21 cellular contexts compared by ENCODE assay signal in genomic region chr2:10778724-10779115, GRCh38. TPM values are rescaled to one million over a fixed set of nuclear protein-coding genes. Genes with fewer than 3 reads are reported as not detected.
DNase-seq lines count a peak whose midpoint lies in the region; ATAC-seq and TF ChIP-seq lines count a peak whose summit lies in the region.
"Had no signal": no experiment of that assay in that cellular context is flagged by ENCODE, and none has a peak within 500 bp of the region (broad histone marks: within the 10 kb centered on the region; RNA-seq: fewer than 3 reads in every experiment).

No MANE protein-coding gene starts in this region.

- H3K27me3 Mint-ChIP-seq in activated CD8-positive, alpha-beta memory T cell treated with anti-CD3 and anti-CD28 coated beads, Interleukin-2, amount 10 ng/mL, durations not matched to agents 7 days and 5 days = no peaks in the 10 kb centered on the region
- H3K27me3 Mint-ChIP-seq in nephron progenitor cell (ENCODE audit: low read depth, poor library complexity) = no peaks in the 10 kb centered on the region
- H3K27me3 Mint-ChIP-seq in stimulated activated naive B cell treated with anti-CD40 and anti-IgM and Interleukin-4, amounts not matched to agents 10 μg/mL and 1 μg/mL and 100 μg/mL, for 72 hours = no peaks in the 10 kb centered on the region

- H3K27ac ChIP-seq in VCaP = peak overlapping the region; percentile 68; the same call in 1 of the 2 replicates
- H3K27ac ChIP-seq: PC-9 had no signal

- no peak for ATAC-seq in activated CD8-positive, alpha-beta memory T cell treated with anti-CD3 and anti-CD28 coated beads, Interleukin-2, amount 10 ng/mL, durations not matched to agents 7 days and 5 days
- no peak for ATAC-seq in stimulated activated naive B cell treated with anti-CD40 and anti-IgM and Interleukin-4, amounts not matched to agents 10 μg/mL and 1 μg/mL and 100 μg/mL, for 72 hours (replicated peaks)
- ATAC-seq: CD8-positive, alpha-beta T cell; GM12878 had no signal

- H3K27ac Mint-ChIP-seq in activated CD8-positive, alpha-beta memory T cell treated with anti-CD3 and anti-CD28 coated beads, Interleukin-2, amount 10 ng/mL, durations not matched to agents 7 days and 5 days = peak overlapping the region; percentile 19
- peak overlapping the region; percentile 48 for H3K27ac Mint-ChIP-seq in nephron progenitor cell
- H3K27ac Mint-ChIP-seq in stimulated activated naive B cell treated with anti-CD40 and anti-IgM and Interleukin-4, amounts not matched to agents 10 μg/mL and 1 μg/mL and 100 μg/mL, for 72 hours = peak overlapping the region; percentile 82
- H3K27ac Mint-ChIP-seq: CD8-positive, alpha-beta T cell had no signal

- H3K4me3 Mint-ChIP-seq in activated CD8-positive, alpha-beta memory T cell treated with anti-CD3 and anti-CD28 coated beads, Interleukin-2, amount 10 ng/mL, durations not matched to agents 7 days and 5 days = no peak overlapping the region
- no peak overlapping the region for H3K4me3 Mint-ChIP-seq in nephron progenitor cell
- H3K4me3 Mint-ChIP-seq in stimulated activated naive B cell treated with anti-CD40 and anti-IgM and Interleukin-4, amounts not matched to agents 10 μg/mL and 1 μg/mL and 100 μg/mL, for 72 hours = peak overlapping the region in 1 of 2 donors; percentile 12
- H3K4me3 Mint-ChIP-seq: CD8-positive, alpha-beta T cell had no signal

- no peaks in the 10 kb centered on the region for H3K9me3 Mint-ChIP-seq in activated CD8-positive, alpha-beta memory T cell treated with anti-CD3 and anti-CD28 coated beads, Interleukin-2, amount 10 ng/mL, durations not matched to agents 7 days and 5 days (ENCODE audit: low read depth)
- no peaks in the 10 kb centered on the region for H3K9me3 Mint-ChIP-seq in nephron progenitor cell
- H3K9me3 Mint-ChIP-seq in stimulated activated naive B cell treated with anti-CD40 and anti-IgM and Interleukin-4, amounts not matched to agents 10 μg/mL and 1 μg/mL and 100 μg/mL, for 72 hours = no peaks in the 10 kb centered on the region
- H3K9me3 Mint-ChIP-seq: CD8-positive, alpha-beta T cell had no signal

- TF ChIP-seq CTCF in VCaP (conservative IDR thresholded peaks at IDR 0.05) (no peak), nephron progenitor cell (IDR thresholded peaks at IDR 0.05) (no peak)

- no peak for DNase-seq in activated CD8-positive, alpha-beta memory T cell treated with anti-CD3 and anti-CD28 coated beads, Interleukin-2, amount 10 ng/mL, durations not matched to agents 7 days and 5 days
- DNase-seq in activated CD8-positive, alpha-beta memory T cell treated with anti-CD3 and anti-CD28 coated beads, Interleukin-2, amount 50 U/mL, for 4 hours = no peak
- DNase-seq in nephron progenitor cell = no peak
- DNase-seq in stimulated activated naive B cell treated with anti-CD40 and anti-IgM and Interleukin-4, amounts not matched to agents 10 μg/mL and 1 μg/mL and 100 μg/mL, for 72 hours = no peak
- DNase-seq in glomerular visceral epithelial cell (ENCODE audit: extremely low spot score) = no peak
- DNase-seq in central memory CD4-positive, alpha-beta T cell = no peak
- DNase-seq: Calu3; CD8-positive, alpha-beta T cell; DMS53; EL; H7; KBM-7; NCI-H1417; NCI-H187; NCI-H2107; NCI-H2227 treated with DMSO at 0.1 percent for 48 hours; NCI-H524; PC-9 had no signal

- CTCF ChIA-PET in activated CD8-positive, alpha-beta memory T cell treated with anti-CD3 and anti-CD28 coated beads, Interleukin-2, amount 10 ng/mL, durations not matched to agents 7 days and 5 days (lab: Charles Lee) = no interaction called here

- peaks cover 16% of the 10 kb centered on the region for H3K36me3 Mint-ChIP-seq in activated CD8-positive, alpha-beta memory T cell treated with anti-CD3 and anti-CD28 coated beads, Interleukin-2, amount 10 ng/mL, durations not matched to agents 7 days and 5 days
- H3K36me3 Mint-ChIP-seq in nephron progenitor cell (ENCODE audit: low read depth) = peaks cover 41% of the 10 kb centered on the region
- H3K36me3 Mint-ChIP-seq in stimulated activated naive B cell treated with anti-CD40 and anti-IgM and Interleukin-4, amounts not matched to agents 10 μg/mL and 1 μg/mL and 100 μg/mL, for 72 hours = peaks cover 41 to 51% of the 10 kb centered on the region in 2 donors

- peaks cover 1% of the 10 kb centered on the region for H3K4me1 Mint-ChIP-seq in activated CD8-positive, alpha-beta memory T cell treated with anti-CD3 and anti-CD28 coated beads, Interleukin-2, amount 10 ng/mL, durations not matched to agents 7 days and 5 days
- peaks cover 19% of the 10 kb centered on the region for H3K4me1 Mint-ChIP-seq in nephron progenitor cell
- H3K4me1 Mint-ChIP-seq in stimulated activated naive B cell treated with anti-CD40 and anti-IgM and Interleukin-4, amounts not matched to agents 10 μg/mL and 1 μg/mL and 100 μg/mL, for 72 hours = peaks cover 7 to 10% of the 10 kb centered on the region in 2 donors

RNA-seq across cellular contexts. Expression of gene PDIA6, which starts 33.9 kb away (rescaled TPM):
- 100 to 1,000 TPM; 134 to 174 TPM for total RNA-seq in activated CD8-positive, alpha-beta memory T cell treated with anti-CD3 and anti-CD28 coated beads, Interleukin-2, amount 10 ng/mL, durations not matched to agents 7 days and 5 days

RNA-seq across cellular contexts. Expression of gene ATP6V1C2, which starts 57.3 kb away (rescaled TPM):
- not detected for total RNA-seq in activated CD8-positive, alpha-beta memory T cell treated with anti-CD3 and anti-CD28 coated beads, Interleukin-2, amount 10 ng/mL, durations not matched to agents 7 days and 5 days
- total RNA-seq: A673; CD8-positive, alpha-beta T cell; PC-9 had no signal

Comparison
In these comparisons a context has a peak if more than half of its experiments do, and no peak if none do; other contexts are left out.
1. H3K27ac Mint-ChIP-seq: peak in every context shown above with its lines; median percentile 82 in stimulated activated naive B cell treated with anti-CD40 and anti-IgM and Interleukin-4, amounts not matched to agents 10 μg/mL and 1 μg/mL and 100 μg/mL, for 72 hours; 48 in nephron progenitor cell; 19 in activated CD8-positive, alpha-beta memory T cell treated with anti-CD3 and anti-CD28 coated beads, Interleukin-2, amount 10 ng/mL, durations not matched to agents 7 days and 5 days.